8 cellular contexts compared by ENCODE assay signal in genomic region chr5:172059661-172060100, GRCh38. TPM values are rescaled to one million over a fixed set of nuclear protein-coding genes. Genes with fewer than 3 reads are reported as not detected.
DNase-seq lines count a peak whose midpoint lies in the region; ATAC-seq and TF ChIP-seq lines count a peak whose summit lies in the region.

No MANE protein-coding gene starts in this region.

- POLR2A ChIA-PET in AG04450 (lab: Yijun Ruan, JAX) = interaction anchor here (0.7 to 1.2 kb wide), 2 partner anchors 247 to 671 kb away, joined by 3 to 7 read pairs; no protein-coding TSS in a partner anchor

- H3K27me3 ChIP-seq in AG04450 (ENCODE audit: control insufficient read depth, insufficient read depth, low read length) = no peaks in the 10 kb centered on the region
- H3K27me3 ChIP-seq in kidney epithelial cell (ENCODE audit: control insufficient read depth, insufficient read depth, low read length) = no peaks in the 10 kb centered on the region

- H3K27ac ChIP-seq in AG04450 (ENCODE audit: low read depth, low read length) (no peak overlapping the region), VCaP (no peak overlapping the region)

- H3K4me3 ChIP-seq in AG04450 (ENCODE audit: low read depth, low read length) (no peak overlapping the region), kidney epithelial cell (ENCODE audit: low read depth, low read length) (no peak overlapping the region)

- ATAC-seq in GM19463 (IDR thresholded peaks at IDR 0.05; ENCODE audit: unreplicated experiment) = no peak

- H3K9me3 ChIP-seq in AG04450 (ENCODE audit: control insufficient read depth, insufficient read depth, low read length) = no peaks in the 10 kb centered on the region

- CTCF ChIA-PET in AG04450 (lab: Charles Lee) = interaction anchor here (0.6 to 3.1 kb wide), 24 partner anchors 8 to 543 kb away, joined by 3 to 88 read pairs (median 4); partner anchors contain the start of genes FBXW11 and STK10

- peaks cover 3% of the 10 kb centered on the region for H3K36me3 ChIP-seq in kidney epithelial cell (ENCODE audit: control insufficient read depth, insufficient read depth, low read length)

- TF ChIP-seq CTCF in AG04450 (IDR thresholded peaks at IDR 0.05; ENCODE audit: low read depth, low read length) (peak; percentile 61), GM12874 (IDR thresholded peaks at IDR 0.05; ENCODE audit: insufficient read depth, low read depth, low read length) (peak; percentile 31), VCaP (conservative IDR thresholded peaks at IDR 0.05) (peak; percentile 85), kidney epithelial cell (IDR thresholded peaks at IDR 0.05; ENCODE audit: insufficient read depth, low read length, poor library complexity, severe bottlenecking) (peak; percentile 56)

- DNase-seq in AG04450 (ENCODE audit: low read depth, low spot score) = no peak
- DNase-seq in kidney epithelial cell (ENCODE audit: low read depth) = no peak
- no peak for DNase-seq in ecto neural progenitor cell (ENCODE audit: low spot score)
- DNase-seq in NCI-H1105 (lab: John Stamatoyannopoulos, UW) = no peak
- no peak for DNase-seq in nucleus accumbens (lab: John Stamatoyannopoulos, UW)

RNA-seq across cellular contexts. Expression of gene FBXW11, which starts 53.2 kb away (rescaled TPM):
- 68.1 and 77.1 TPM in 2 replicates for polyA plus RNA-seq in AG04450 (2011; rRNA removed)
- 113 and 115 TPM in 2 replicates for polyA minus RNA-seq in AG04450 (2011; rRNA and poly(A)+ RNA removed)
- 52.8 and 75.1 TPM in 2 replicates for total RNA-seq in kidney epithelial cell

Comparison
In these comparisons a context has a peak if more than half of its experiments do, and no peak if none do; other contexts are left out.
1. CTCF ChIP-seq: peak in every context shown above with its lines; median percentile 85 in VCaP; 61 in AG04450; 56 in kidney epithelial cell; 31 in GM12874.